Comparison of ENCODE assay signal across 7 cellular contexts in genomic region chr12:9435682-9436081, GRCh38.
A peak's percentile ranks its signal among the peaks of the same experiment; 100 is the strongest.
DNase-seq lines count a peak whose midpoint lies in the region; ATAC-seq and TF ChIP-seq lines count a peak whose summit lies in the region.
"Not testable (repeated sequence)": the region's sequence is repeated elsewhere in the genome, so short reads cannot be mapped to it uniquely, and the experiment has no call there.

No MANE protein-coding gene starts in this region.

- H3K27ac Mint-ChIP-seq in CD4-positive, alpha-beta memory T cell: peak overlapping the region in 5 of 7 donors; percentile 3 to 86 (median 29)
- H3K27ac Mint-ChIP-seq in activated CD4-positive, alpha-beta T cell treated with anti-CD3 and anti-CD28 coated beads for 36 hours; activated CD8-positive, alpha-beta T cell treated with anti-CD3 and anti-CD28 coated beads, Interleukin-2, amount 10 ng/mL, durations not matched to agents 7 days and 5 days; effector memory CD8-positive, alpha-beta T cell: not testable (repeated sequence)
- peak overlapping the region; percentile 76 for H3K27ac Mint-ChIP-seq in activated naive CD4-positive, alpha-beta T cell treated with anti-CD3 and anti-CD28 coated beads, Interleukin-2, amount 10 ng/mL, durations not matched to agents 7 days and 5 days
- H3K27ac Mint-ChIP-seq in naive thymus-derived CD8-positive, alpha-beta T cell: peak overlapping the region in 7 of 10 donors; percentile 34 to 91 (median 83)

- POLR2A ChIA-PET in CD4-positive, alpha-beta memory T cell (lab: Charles Lee; ENCODE audit: partially characterized antibody); activated CD4-positive, alpha-beta T cell treated with anti-CD3 and anti-CD28 coated beads for 36 hours (lab: Charles Lee); activated CD8-positive, alpha-beta T cell treated with anti-CD3 and anti-CD28 coated beads, Interleukin-2, amount 10 ng/mL, durations not matched to agents 7 days and 5 days (lab: Charles Lee); naive thymus-derived CD8-positive, alpha-beta T cell (lab: Charles Lee): not testable (repeated sequence)

- CTCF ChIA-PET in CD4-positive, alpha-beta memory T cell (lab: Charles Lee; ENCODE audit: partially characterized antibody); activated CD4-positive, alpha-beta T cell treated with anti-CD3 and anti-CD28 coated beads for 36 hours (lab: Charles Lee); activated CD8-positive, alpha-beta T cell treated with anti-CD3 and anti-CD28 coated beads, Interleukin-2, amount 10 ng/mL, durations not matched to agents 7 days and 5 days (lab: Charles Lee); activated naive CD4-positive, alpha-beta T cell treated with anti-CD3 and anti-CD28 coated beads, Interleukin-2, amount 10 ng/mL, durations not matched to agents 7 days and 5 days (lab: Charles Lee): not testable (repeated sequence)

- not testable (repeated sequence) for H3K4me3 ChIP-seq in CD4-positive, alpha-beta memory T cell (ENCODE audit: low read length in 2 of 2); MM.1S (ENCODE audit: low read length)

- DNase-seq in CD4-positive, alpha-beta memory T cell: peak in 4 of 5 donors; percentile 31 to 44 (median 35)
- not testable (repeated sequence) for DNase-seq in MM.1S; activated CD4-positive, alpha-beta T cell treated with anti-CD3 and anti-CD28 coated beads for 36 hours
- peak; percentile 31 for DNase-seq in activated CD8-positive, alpha-beta T cell treated with anti-CD3 and anti-CD28 coated beads, Interleukin-2, amount 10 ng/mL, durations not matched to agents 7 days and 5 days
- DNase-seq in activated naive CD4-positive, alpha-beta T cell treated with anti-CD3 and anti-CD28 coated beads, Interleukin-2, amount 10 ng/mL, durations not matched to agents 7 days and 5 days: peak; percentile 56
- DNase-seq in effector memory CD8-positive, alpha-beta T cell: peak in 2 of 3 experiments; percentile 18 to 33
- peak in 4 of 10 donors; percentile 24 to 56 (median 40) for DNase-seq in naive thymus-derived CD8-positive, alpha-beta T cell

- H3K9me3 Mint-ChIP-seq in CD4-positive, alpha-beta memory T cell; activated CD4-positive, alpha-beta T cell treated with anti-CD3 and anti-CD28 coated beads for 36 hours (ENCODE audit: low read depth); activated CD8-positive, alpha-beta T cell treated with anti-CD3 and anti-CD28 coated beads, Interleukin-2, amount 10 ng/mL, durations not matched to agents 7 days and 5 days (ENCODE audit: insufficient read depth); activated naive CD4-positive, alpha-beta T cell treated with anti-CD3 and anti-CD28 coated beads, Interleukin-2, amount 10 ng/mL, durations not matched to agents 7 days and 5 days; effector memory CD8-positive, alpha-beta T cell; naive thymus-derived CD8-positive, alpha-beta T cell: not testable (repeated sequence)

- not testable (repeated sequence) for H3K4me2 ChIP-seq in MM.1S (ENCODE audit: low read depth, low read length)

- not testable (repeated sequence) for H2AFZ ChIP-seq in MM.1S (ENCODE audit: low read length)

- not testable (repeated sequence) for TF ChIP-seq CTCF in MM.1S (IDR thresholded peaks at IDR 0.05; ENCODE audit: low read length)

- not testable (repeated sequence) for H3K9me3 ChIP-seq in CD4-positive, alpha-beta memory T cell (ENCODE audit: control insufficient read depth in 1 of 2, low read length in 2 of 2); MM.1S (replicated peaks; ENCODE audit: insufficient read depth, low read length)

- H3K36me3 Mint-ChIP-seq in CD4-positive, alpha-beta memory T cell; activated CD4-positive, alpha-beta T cell treated with anti-CD3 and anti-CD28 coated beads for 36 hours (ENCODE audit: low read depth); activated CD8-positive, alpha-beta T cell treated with anti-CD3 and anti-CD28 coated beads, Interleukin-2, amount 10 ng/mL, durations not matched to agents 7 days and 5 days (ENCODE audit: low read depth); activated naive CD4-positive, alpha-beta T cell treated with anti-CD3 and anti-CD28 coated beads, Interleukin-2, amount 10 ng/mL, durations not matched to agents 7 days and 5 days; effector memory CD8-positive, alpha-beta T cell (ENCODE audit: insufficient read depth); naive thymus-derived CD8-positive, alpha-beta T cell: not testable (repeated sequence)

- not testable (repeated sequence) for H3K79me2 ChIP-seq in MM.1S (ENCODE audit: low read length)

- H3K27me3 ChIP-seq in CD4-positive, alpha-beta memory T cell (ENCODE audit: insufficient read depth, low read length); MM.1S (replicated peaks; ENCODE audit: insufficient read depth, low read length): not testable (repeated sequence)

- not testable (repeated sequence) for H4K20me1 ChIP-seq in MM.1S (ENCODE audit: insufficient read depth, low read length)

- H3K9ac ChIP-seq in MM.1S (ENCODE audit: low read length): not testable (repeated sequence)

- H3F3A ChIP-seq in MM.1S (ENCODE audit: insufficient read depth, low read length): not testable (repeated sequence)

- H3K36me3 ChIP-seq in CD4-positive, alpha-beta memory T cell (ENCODE audit: insufficient read depth, low read length); MM.1S (replicated peaks; ENCODE audit: insufficient read depth, low read length): not testable (repeated sequence)

- not testable (repeated sequence) for H3K27me3 Mint-ChIP-seq in CD4-positive, alpha-beta memory T cell; activated CD4-positive, alpha-beta T cell treated with anti-CD3 and anti-CD28 coated beads for 36 hours; activated CD8-positive, alpha-beta T cell treated with anti-CD3 and anti-CD28 coated beads, Interleukin-2, amount 10 ng/mL, durations not matched to agents 7 days and 5 days (ENCODE audit: low read depth); activated naive CD4-positive, alpha-beta T cell treated with anti-CD3 and anti-CD28 coated beads, Interleukin-2, amount 10 ng/mL, durations not matched to agents 7 days and 5 days; effector memory CD8-positive, alpha-beta T cell; naive thymus-derived CD8-positive, alpha-beta T cell

- H3K4me1 Mint-ChIP-seq in CD4-positive, alpha-beta memory T cell; activated CD4-positive, alpha-beta T cell treated with anti-CD3 and anti-CD28 coated beads for 36 hours; activated CD8-positive, alpha-beta T cell treated with anti-CD3 and anti-CD28 coated beads, Interleukin-2, amount 10 ng/mL, durations not matched to agents 7 days and 5 days (ENCODE audit: low read depth); activated naive CD4-positive, alpha-beta T cell treated with anti-CD3 and anti-CD28 coated beads, Interleukin-2, amount 10 ng/mL, durations not matched to agents 7 days and 5 days; effector memory CD8-positive, alpha-beta T cell (ENCODE audit: low read depth in 2 of 2); naive thymus-derived CD8-positive, alpha-beta T cell: not testable (repeated sequence)

- H3K4me1 ChIP-seq in CD4-positive, alpha-beta memory T cell (ENCODE audit: insufficient read depth, low read length); MM.1S (ENCODE audit: low read length): not testable (repeated sequence)

- not testable (repeated sequence) for H3K27ac ChIP-seq in CD4-positive, alpha-beta memory T cell (ENCODE audit: low read depth, low read length)
- peak overlapping the region; percentile 50; the same call in 1 of the 2 replicates for H3K27ac ChIP-seq in MM.1S (ENCODE audit: low read length)

- intact Hi-C loops in CD4-positive, alpha-beta memory T cell (cut with micrococcal nuclease); activated CD4-positive, alpha-beta T cell treated with anti-CD3 and anti-CD28 coated beads for 36 hours (cut with DNase I, micrococcal nuclease): not testable (repeated sequence)

- not testable (repeated sequence) for H3K9me2 ChIP-seq in MM.1S (replicated peaks; ENCODE audit: insufficient read depth, low read length)

- ATAC-seq in activated CD4-positive, alpha-beta T cell treated with anti-CD3 and anti-CD28 coated beads for 36 hours: peak; percentile 65
- peak; percentile 68 for ATAC-seq in activated CD8-positive, alpha-beta T cell treated with anti-CD3 and anti-CD28 coated beads, Interleukin-2, amount 10 ng/mL, durations not matched to agents 7 days and 5 days
- peak; percentile 97 for ATAC-seq in effector memory CD8-positive, alpha-beta T cell (replicated peaks)
- peak; percentile 89 to 96 for ATAC-seq in naive thymus-derived CD8-positive, alpha-beta T cell

- H3K4me3 Mint-ChIP-seq in CD4-positive, alpha-beta memory T cell; activated CD4-positive, alpha-beta T cell treated with anti-CD3 and anti-CD28 coated beads for 36 hours; activated CD8-positive, alpha-beta T cell treated with anti-CD3 and anti-CD28 coated beads, Interleukin-2, amount 10 ng/mL, durations not matched to agents 7 days and 5 days; activated naive CD4-positive, alpha-beta T cell treated with anti-CD3 and anti-CD28 coated beads, Interleukin-2, amount 10 ng/mL, durations not matched to agents 7 days and 5 days; effector memory CD8-positive, alpha-beta T cell: not testable (repeated sequence)
- peak overlapping the region in 1 of 10 donors; percentile 6 for H3K4me3 Mint-ChIP-seq in naive thymus-derived CD8-positive, alpha-beta T cell
